9 cellular contexts compared by ENCODE assay signal in genomic region chr1:161531986-161532875, GRCh38. TPM values are rescaled to one million over a fixed set of nuclear protein-coding genes. Genes with fewer than 3 reads are reported as not detected.
DNase-seq lines count a peak whose midpoint lies in the region; ATAC-seq, FAIRE-seq and TF ChIP-seq lines count a peak whose summit lies in the region.
"Had no signal": no experiment of that assay in that cellular context is flagged by ENCODE, and none has a peak within 500 bp of the region (broad histone marks: within the 10 kb centered on the region; RNA-seq: fewer than 3 reads in every experiment).

No MANE protein-coding gene starts in this region.

- TF ChIP-seq POLR2A in IMR-90 (IDR thresholded peaks at IDR 0.05; ENCODE audit: low read depth, low read length) (no peak), GM12892 (IDR thresholded peaks at IDR 0.05; ENCODE audit: low read depth, low read length) (no peak)

- WGBS in IMR-90 (ENCODE audit: extremely low coverage in 2 of 2, insufficient read length in 1 of 2), 2 experiments: 20% methylated on average over 1 of the region's 28 CpGs; no CpG with 5 or more reads in 1 of the 2 experiments

- peak overlapping the region; percentile 70 for H2AFZ ChIP-seq in IMR-90 (replicated peaks; ENCODE audit: low read length, poor library complexity)

- no peak overlapping the region for H2AK5ac ChIP-seq in IMR-90 (ENCODE audit: low read depth, low read length)

- H3K4ac ChIP-seq in IMR-90 (ENCODE audit: low read depth, low read length): no peak overlapping the region

- dilution Hi-C loops in IMR-90 (cut with HindIII; ENCODE audit: low sequenced_read_pairs, unreplicated experiment): no loop called here

- H3K27me3 Mint-ChIP-seq in mesothelial cell of epicardium (ENCODE audit: low read depth): peaks cover 48% of the 10 kb centered on the region

- no peak for TF ChIP-seq RAD21 in IMR-90 (IDR thresholded peaks at IDR 0.05; ENCODE audit: low read length)

- no peaks in the 10 kb centered on the region for H4K20me1 ChIP-seq in IMR-90 (ENCODE audit: insufficient read depth, low read length)

- POLR2A ChIA-PET in AG04450 (lab: Yijun Ruan, JAX) (no interaction called here), IMR-90 (lab: Charles Lee; ENCODE audit: unreplicated experiment) (no interaction called here)

- peak overlapping the region; percentile 59 for H3K4me2 ChIP-seq in IMR-90 (ENCODE audit: low read depth, low read length)

- H2AK9ac ChIP-seq in IMR-90 (replicated peaks; ENCODE audit: low read depth, low read length, poor library complexity): no peak overlapping the region

- no peak overlapping the region for H3K9ac ChIP-seq in IMR-90 (ENCODE audit: low read depth, low read length)

- no peaks in the 10 kb centered on the region for H3K4me1 ChIP-seq in IMR-90 (ENCODE audit: control insufficient read depth, insufficient read depth, low read length)

- peak overlapping the region; percentile 58 for H3K4me3 Mint-ChIP-seq in mesothelial cell of epicardium

- in situ Hi-C loops in IMR-90 (cut with MboI; ENCODE audit: low sequenced_read_pairs): no loop called here

- no peak overlapping the region for H4K91ac ChIP-seq in IMR-90 (ENCODE audit: insufficient read depth, low read depth, low read length)

- H3K79me1 ChIP-seq in IMR-90 (ENCODE audit: low read depth in 1 of 2, low read length in 2 of 2): no peaks in the 10 kb centered on the region

- H3K18ac ChIP-seq in IMR-90 (ENCODE audit: low read depth, low read length): no peak overlapping the region

- no TSS peak for BruUV-seq in IMR-90 (replicated peaks; lab: Mats Ljungman, UMichigan)

- H3K27me3 ChIP-seq in AG04450 (ENCODE audit: control insufficient read depth, insufficient read depth, low read length): no peaks in the 10 kb centered on the region
- H3K27me3 ChIP-seq in IMR-90 (ENCODE audit: control insufficient read depth, insufficient read depth, low read length): no peaks in the 10 kb centered on the region

- FAIRE-seq in GM12892 (lab: Jason Lieb, UNC): no peak

- no peaks in the 10 kb centered on the region for H3K36me3 ChIP-seq in IMR-90 (ENCODE audit: control insufficient read depth, insufficient read depth, low read length)

- H3K4me1 Mint-ChIP-seq in mesothelial cell of epicardium: peaks cover 14% of the 10 kb centered on the region

- ATAC-seq in IMR-90 (ENCODE audit: low read depth) (no peak), HG02840 (IDR thresholded peaks at IDR 0.05; ENCODE audit: low FRiP score, unreplicated experiment) (no peak), GM21447 (IDR thresholded peaks at IDR 0.05; ENCODE audit: unreplicated experiment) (no peak), GM18517 (IDR thresholded peaks at IDR 0.05; ENCODE audit: unreplicated experiment) (no peak)

- H3K14ac ChIP-seq in IMR-90 (replicated peaks; ENCODE audit: low read depth, low read length): no peak overlapping the region

- intact Hi-C loops in IMR-90 (cut with micrococcal nuclease): loop anchor here (1.0 kb wide), 1 partner anchor 8 kb away; no protein-coding TSS in a partner anchor

- no peaks in the 10 kb centered on the region for H3K9me1 ChIP-seq in IMR-90 (ENCODE audit: insufficient read depth, low read length)

- H3K9me3 Mint-ChIP-seq in mesothelial cell of epicardium: peaks cover 6% of the 10 kb centered on the region

- H2BK15ac ChIP-seq in IMR-90 (ENCODE audit: low read depth, low read length): no peak overlapping the region

- no peak overlapping the region for H4K8ac ChIP-seq in IMR-90 (ENCODE audit: low read depth in 2 of 2, low read length in 2 of 2)

- CTCF ChIA-PET in AG04450 (lab: Charles Lee): interaction anchor here (1.4 to 2.0 kb wide), 3 partner anchors 45 to 209 kb away, joined by 6 to 11 read pairs (median 8); no protein-coding TSS in a partner anchor
- CTCF ChIA-PET in IMR-90 (lab: Yijun Ruan, JAX): interaction anchor here (0.5 kb wide), 1 partner anchor 241 kb away, joined by 4 read pairs; no protein-coding TSS in a partner anchor

- H3K4me3 ChIP-seq in AG04450 (ENCODE audit: low read depth, low read length) (peak overlapping the region; percentile 67), IMR-90 (ENCODE audit: insufficient read depth, low read depth, low read length) (peak overlapping the region; percentile 14; the same call in 1 of the 2 replicates)

- TF ChIP-seq CTCF in AG04450 (IDR thresholded peaks at IDR 0.05; ENCODE audit: low read depth, low read length) (no peak), IMR-90 (conservative IDR thresholded peaks at IDR 0.05; ENCODE audit: low read depth, low read length) (no peak), mesothelial cell of epicardium (IDR thresholded peaks at IDR 0.05; ENCODE audit: unreplicated experiment) (no peak)

- H2BK20ac ChIP-seq in IMR-90 (ENCODE audit: low read depth, low read length): no peak overlapping the region

- no peak overlapping the region for H4K5ac ChIP-seq in IMR-90 (ENCODE audit: low read depth, low read length)

- DNase-seq in AG04450 (ENCODE audit: low read depth, low spot score) (no peak), IMR-90 (peak; percentile 41), cerebellar cortex (ENCODE audit: low spot score) (peak; percentile 37), mesothelial cell of epicardium (ENCODE audit: low spot score in 2 of 2, unreplicated experiment in 2 of 2) (no peak), GM12892 (ENCODE audit: insufficient read length) (no peak)

- no peak overlapping the region for H3K23ac ChIP-seq in IMR-90 (ENCODE audit: low read depth, low read length)

- H3K27ac ChIP-seq in AG04450 (ENCODE audit: low read depth, low read length) (no peak overlapping the region), IMR-90 (ENCODE audit: insufficient read depth, low read length) (no peak overlapping the region)

- H2BK5ac ChIP-seq in IMR-90 (ENCODE audit: low read depth, low read length, poor library complexity, severe bottlenecking): no peak overlapping the region

- H3K56ac ChIP-seq in IMR-90 (ENCODE audit: extremely low read depth, insufficient read depth, low read length): no peak overlapping the region

- H3K36me3 Mint-ChIP-seq in mesothelial cell of epicardium: no peaks in the 10 kb centered on the region

- no peak overlapping the region for H2BK120ac ChIP-seq in IMR-90 (ENCODE audit: low read depth, low read length)

- no peaks in the 10 kb centered on the region for H3K9me3 ChIP-seq in AG04450 (ENCODE audit: control insufficient read depth, insufficient read depth, low read length)
- H3K9me3 ChIP-seq in IMR-90 (ENCODE audit: control insufficient read depth, insufficient read depth, low read length): no peaks in the 10 kb centered on the region

- peak overlapping the region; percentile 52 for H3K27ac Mint-ChIP-seq in mesothelial cell of epicardium

TF ChIP-seq in IMR-90, 13 proteins besides CTCF, POLR2A, EP300 and RAD21:
- TF ChIP-seq MAZ (IDR thresholded peaks at IDR 0.05; ENCODE audit: borderline replicate concordance, low read depth, low read length): no peak
- TF ChIP-seq ELK1 (IDR thresholded peaks at IDR 0.05; ENCODE audit: borderline replicate concordance, low read depth, low read length): no peak
- no peak for TF ChIP-seq USF2 (IDR thresholded peaks at IDR 0.05; ENCODE audit: low read depth, low read length)
- no peak for TF ChIP-seq BHLHE40 (IDR thresholded peaks at IDR 0.05; ENCODE audit: low read depth, low read length)
- no peak; the same call in 1 of the 2 replicates for TF ChIP-seq FOS (IDR thresholded peaks at IDR 0.05; ENCODE audit: low read depth, low read length)
- TF ChIP-seq MAFK (IDR thresholded peaks at IDR 0.05; ENCODE audit: low read depth, low read length): no peak

RNA-seq across cellular contexts. Expression of gene HSPA6, which starts 7.9 kb away (rescaled TPM):
- polyA plus RNA-seq in AG04450 (2011; rRNA removed) (0.27 and 0.63 TPM in 2 replicates), IMR-90 (2012; rRNA removed) (0.50 and 0.67 TPM in 2 replicates)
- polyA minus RNA-seq in AG04450 (2011; rRNA and poly(A)+ RNA removed): 0.56 TPM in 1 of 2 replicates, not detected in the other
- total RNA-seq in IMR-90 (2012; rRNA removed) (0.54 and 0.56 TPM in 2 replicates), mesothelial cell of epicardium (0.13 to 0.38 TPM (median 0.25 TPM) in 3 replicates)
- 0.25 and 0.44 TPM in 2 replicates for polyA plus RNA-seq in IMR-90 (2012; cell fraction: cytosol; rRNA removed)
- polyA plus RNA-seq in IMR-90 (2012; cell fraction: nucleus; rRNA removed; ENCODE audit: low replicate concordance): 0.22 and 0.36 TPM in 2 replicates
- 0.66 TPM for polyA plus RNA-seq in GM12892 (2012; ENCODE audit: missing spikeins)

RNA-seq across cellular contexts. Expression of gene FCGR3A, which starts 17.4 kb away (rescaled TPM):
- polyA plus RNA-seq in AG04450 (2011; rRNA removed) (not detected in 2 replicates), IMR-90 (2012; rRNA removed) (not detected in 2 replicates)
- not detected in 2 replicates for polyA minus RNA-seq in AG04450 (2011; rRNA and poly(A)+ RNA removed)
- total RNA-seq in IMR-90 (2012; rRNA removed) (not detected in 2 replicates), mesothelial cell of epicardium (not detected in 3 replicates)
- not detected in 2 replicates for polyA plus RNA-seq in IMR-90 (2012; cell fraction: cytosol; rRNA removed)
- polyA plus RNA-seq in IMR-90 (2012; cell fraction: nucleus; rRNA removed; ENCODE audit: low replicate concordance): not detected in 2 replicates
- polyA plus RNA-seq in GM12892 (2012; ENCODE audit: missing spikeins): not detected
- total RNA-seq: fibroblast of villous mesenchyme had no signal

RNA-seq across cellular contexts. Expression of gene FCGR2A, which starts 27.0 kb away (rescaled TPM):
- polyA plus RNA-seq in AG04450 (2011; rRNA removed) (2.0 and 2.3 TPM in 2 replicates), IMR-90 (2012; rRNA removed) (0.56 and 0.94 TPM in 2 replicates)
- polyA minus RNA-seq in AG04450 (2011; rRNA and poly(A)+ RNA removed): 0.83 and 1.4 TPM in 2 replicates
- total RNA-seq in IMR-90 (2012; rRNA removed) (0.18 and 0.28 TPM in 2 replicates), mesothelial cell of epicardium (0.51 to 0.81 TPM (median 0.62 TPM) in 3 replicates)
- polyA plus RNA-seq in IMR-90 (2012; cell fraction: cytosol; rRNA removed): 0.21 and 0.48 TPM in 2 replicates
- 0.03 and 0.57 TPM in 2 replicates for polyA plus RNA-seq in IMR-90 (2012; cell fraction: nucleus; rRNA removed; ENCODE audit: low replicate concordance)
- 1.9 TPM for polyA plus RNA-seq in GM12892 (2012; ENCODE audit: missing spikeins)

Comparison
In these comparisons a context has a peak if more than half of its experiments do, and no peak if none do; other contexts are left out.
1. DNase-seq: peak in IMR-90 (single experiment) and cerebellar cortex (single experiment); none in AG04450 (single experiment), mesothelial cell of epicardium (0 of 2) and GM12892 (single experiment).